19 cellular contexts compared by ENCODE assay signal in genomic region chr2:73200281-73200680, GRCh38. TPM values are rescaled to one million over a fixed set of nuclear protein-coding genes. Genes with fewer than 3 reads are reported as not detected.
"Had no signal": no experiment of that assay in that cellular context is flagged by ENCODE, and none has a peak within 500 bp of the region (broad histone marks: within the 10 kb centered on the region; RNA-seq: fewer than 3 reads in every experiment).

No MANE protein-coding gene starts in this region.

RNA-seq across cellular contexts. Expression of gene NOTO, which starts 2.1 kb away (rescaled TPM):
- total RNA-seq: colonic mucosa; dermis blood vessel endothelial cell; frontal cortex; glomerular endothelial cell; heart left ventricle; left lobe of liver; lower leg skin; mammary epithelial cell; mucosa of descending colon; naive thymus-derived CD8-positive, alpha-beta T cell; osteoblast; psoas muscle; sciatic nerve; skeletal muscle tissue; spleen; stomach; thoracic aorta; transverse colon; ureter had no signal
